ENCODE assay signal across 9 cellular contexts in the genomic region with DNA sequence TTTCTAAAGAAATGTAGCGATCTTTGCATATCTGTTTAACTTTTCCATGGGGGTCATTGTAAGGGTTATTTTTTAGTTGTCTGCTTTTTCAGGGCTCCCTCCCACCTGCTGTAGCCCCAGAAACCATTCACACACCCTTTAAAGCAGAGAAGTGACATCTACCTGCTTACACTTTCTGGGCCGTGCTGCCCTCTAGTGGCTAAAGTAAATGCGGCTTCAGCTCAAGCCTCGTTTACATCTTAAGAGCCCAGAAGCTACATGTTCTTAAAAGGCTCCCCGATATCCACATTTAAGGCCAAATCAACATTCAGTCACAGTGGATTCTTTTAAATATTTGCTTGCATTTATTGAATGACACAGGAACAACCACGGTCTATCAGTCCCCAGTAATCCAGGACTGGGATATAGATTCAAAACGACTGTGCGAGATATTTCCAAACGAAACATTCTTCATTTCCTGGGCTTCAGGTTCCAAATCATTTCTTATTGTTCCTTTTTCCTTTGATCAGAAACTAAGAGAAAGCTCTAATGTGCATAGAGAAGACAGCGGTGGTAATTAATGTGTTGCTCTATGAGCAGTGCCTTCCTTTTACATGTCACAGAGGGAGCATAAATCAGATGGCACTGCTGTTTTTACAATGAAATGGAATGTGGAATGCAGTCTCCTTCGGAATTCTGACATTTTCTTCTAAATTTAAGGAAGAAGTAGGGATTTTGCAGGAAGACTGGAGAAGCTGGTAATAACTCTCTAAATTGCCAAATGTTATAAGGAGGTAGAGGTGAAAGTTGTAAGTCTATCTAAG.
DNase-seq lines count a peak whose midpoint lies in the region; ATAC-seq and TF ChIP-seq lines count a peak whose summit lies in the region.
"Had no signal": no experiment of that assay in that cellular context is flagged by ENCODE, and none has a peak within 500 bp of the region (broad histone marks: within the 10 kb centered on the region; RNA-seq: fewer than 3 reads in every experiment).

No MANE protein-coding gene starts in this region.

- no peak overlapping the region for H4K91ac ChIP-seq in neuronal stem cell (ENCODE audit: low read depth, low read length, poor library complexity)

- no peak overlapping the region for H3K9ac ChIP-seq in OCI-LY3 (ENCODE audit: low read length)
- H3K9ac ChIP-seq in neuronal stem cell (ENCODE audit: low read depth, low read length, poor library complexity): no peak overlapping the region

- peaks cover 3% of the 10 kb centered on the region; the same call in 1 of the 2 replicates for H3K27me3 ChIP-seq in OCI-LY3 (ENCODE audit: low read depth, low read length)
- no peaks in the 10 kb centered on the region for H3K27me3 ChIP-seq in neuronal stem cell (ENCODE audit: control insufficient read depth in 3 of 3, insufficient read depth in 3 of 3, low read depth in 1 of 3, low read length in 3 of 3)

- TF ChIP-seq CTCF in OCI-LY3 (IDR thresholded peaks at IDR 0.05; ENCODE audit: low read depth, low read length): peak; percentile 96

- H3K79me1 ChIP-seq in neuronal stem cell (ENCODE audit: low read depth, low read length): no peaks in the 10 kb centered on the region

- H2BK120ac ChIP-seq in neuronal stem cell (ENCODE audit: low read depth, low read length): no peak overlapping the region

- H3K23ac ChIP-seq in neuronal stem cell (ENCODE audit: low read depth, low read length, poor library complexity): no peak overlapping the region

- no peak overlapping the region for H2BK12ac ChIP-seq in neuronal stem cell (ENCODE audit: low read length)

- peak; percentile 91 for ATAC-seq in GM21367 (IDR thresholded peaks at IDR 0.05; ENCODE audit: unreplicated experiment)

- no peaks in the 10 kb centered on the region for H3K79me2 ChIP-seq in OCI-LY3 (ENCODE audit: low read length)

- H4K20me1 ChIP-seq in OCI-LY3 (ENCODE audit: insufficient read depth, low read length): no peaks in the 10 kb centered on the region

- no CpG with 5 or more reads among the region's 11 CpGs for WGBS in neuronal stem cell (ENCODE audit: extremely low coverage in 2 of 2, insufficient read length in 2 of 2, insufficient replicate concordance in 1 of 2), 2 donors

- no peak overlapping the region for H4K8ac ChIP-seq in neuronal stem cell (ENCODE audit: low read depth, low read length)

- H3K18ac ChIP-seq in neuronal stem cell (ENCODE audit: low read length): no peak overlapping the region

- no peak overlapping the region for H2BK15ac ChIP-seq in neuronal stem cell (ENCODE audit: low read length)

- 0 out of 2 replicates have a peak overlapping the region, but pooled peaks have one; percentile 13 for H2AFZ ChIP-seq in OCI-LY3 (ENCODE audit: low read depth, low read length)
- H2AFZ ChIP-seq in neuronal stem cell (ENCODE audit: low read length): no peak overlapping the region

- H3K4me3 ChIP-seq in OCI-LY3 (ENCODE audit: low read length) (no peak overlapping the region), neuronal stem cell (ENCODE audit: low read length in 2 of 2) (no peak overlapping the region)

- H3K9me3 ChIP-seq in OCI-LY3 (ENCODE audit: insufficient read depth, low read length): no peaks in the 10 kb centered on the region
- H3K9me3 ChIP-seq in neuronal stem cell (replicated peaks in 1 of 2; ENCODE audit: control insufficient read depth in 2 of 2, insufficient read depth in 1 of 2, low read depth in 1 of 2, low read length in 2 of 2): no peaks in the 10 kb centered on the region

- H3K36me3 ChIP-seq in OCI-LY3 (replicated peaks; ENCODE audit: low read depth, low read length): no peaks in the 10 kb centered on the region
- no peaks in the 10 kb centered on the region for H3K36me3 ChIP-seq in neuronal stem cell (replicated peaks in 1 of 2; ENCODE audit: control insufficient read depth in 2 of 2, insufficient read depth in 2 of 2, low read length in 2 of 2)

- DNase-seq in DMS53 (lab: John Stamatoyannopoulos, UW): peak; percentile 81
- peak; percentile 48 for DNase-seq in HS-27A (ENCODE audit: low read depth)
- peak; percentile 43 for DNase-seq in activated T-cell treated with anti-CD3 and anti-CD28 coated beads for 48 hours (ENCODE audit: low read depth)
- peak; percentile 65 for DNase-seq in fibroblast of gingiva (ENCODE audit: low read depth)
- DNase-seq in neuronal stem cell (ENCODE audit: low spot score): peak; percentile 79
- DNase-seq in substantia nigra (lab: John Stamatoyannopoulos, UW): peak in 38 of 49 donors; percentile 1 to 74 (median 30)

- H3K27ac ChIP-seq in OCI-LY3 (ENCODE audit: low read length) (no peak overlapping the region), neuronal stem cell (replicated peaks; ENCODE audit: low read length) (no peak overlapping the region), substantia nigra (ENCODE audit: low read depth, low read length, poor library complexity, severe bottlenecking) (no peak overlapping the region)
- H3K27ac ChIP-seq: epithelial cell of prostate had no signal

- H3K4me1 ChIP-seq in OCI-LY3 (ENCODE audit: low read length) (no peaks in the 10 kb centered on the region), neuronal stem cell (ENCODE audit: control insufficient read depth in 2 of 2, insufficient read depth in 1 of 2, low read depth in 1 of 2, low read length in 2 of 2) (no peaks in the 10 kb centered on the region)

- H2AK5ac ChIP-seq in neuronal stem cell (ENCODE audit: low read depth, low read length): no peak overlapping the region

- H2BK5ac ChIP-seq in neuronal stem cell (ENCODE audit: low read length): no peak overlapping the region

- H3K14ac ChIP-seq in neuronal stem cell (ENCODE audit: low read length): no peak overlapping the region

- H3K4me2 ChIP-seq in OCI-LY3 (ENCODE audit: low read length) (no peak overlapping the region), neuronal stem cell (ENCODE audit: insufficient read depth, low read length, poor library complexity, severe bottlenecking) (no peak overlapping the region)

- H3K4ac ChIP-seq in neuronal stem cell (ENCODE audit: low read length): no peak overlapping the region

Comparison
In these comparisons a context has a peak if more than half of its experiments do, and no peak if none do; other contexts are left out.
1. DNase-seq: peak in every context shown above with its lines; median percentile 81 in DMS53; 79 in neuronal stem cell; 65 in fibroblast of gingiva; 48 in HS-27A; 43 in activated T-cell treated with anti-CD3 and anti-CD28 coated beads for 48 hours; 30 in substantia nigra.